ENCODE assay signal across 18 cellular contexts in genomic region chr1:224151117-224151516, GRCh38. TPM values are rescaled to one million over a fixed set of nuclear protein-coding genes. Genes with fewer than 3 reads are reported as not detected.
DNase-seq lines count a peak whose midpoint lies in the region; ATAC-seq and TF ChIP-seq lines count a peak whose summit lies in the region.
"Had no signal": no experiment of that assay in that cellular context is flagged by ENCODE, and none has a peak within 500 bp of the region (broad histone marks: within the 10 kb centered on the region; RNA-seq: fewer than 3 reads in every experiment).

No MANE protein-coding gene starts in this region.

- TF ChIP-seq CTCF in endodermal cell (conservative IDR thresholded peaks at IDR 0.05): no peak

- H3K4me3 ChIP-seq in endodermal cell (ENCODE audit: low read length): no peak overlapping the region
- H3K4me3 ChIP-seq: BLaER1 had no signal

- H3K36me3 ChIP-seq in endodermal cell (ENCODE audit: control insufficient read depth, insufficient read depth, low read length): peaks cover 26% of the 10 kb centered on the region

- no peaks in the 10 kb centered on the region for H3K27me3 Mint-ChIP-seq in activated naive CD4-positive, alpha-beta T cell treated with anti-CD3 and anti-CD28 coated beads, Interleukin-2, amount 50 U/mL, for 24 hours
- H3K27me3 Mint-ChIP-seq in T-helper 17 cell: no peaks in the 10 kb centered on the region
- no peaks in the 10 kb centered on the region for H3K27me3 Mint-ChIP-seq in activated naive CD8-positive, alpha-beta T cell treated with anti-CD3 and anti-CD28 coated beads, Interleukin-2, amount 50 U/mL, for 24 hours
- no peaks in the 10 kb centered on the region for H3K27me3 Mint-ChIP-seq in endodermal cell (ENCODE audit: insufficient read depth)

- no peaks in the 10 kb centered on the region for H3K27me3 ChIP-seq in endodermal cell (ENCODE audit: control insufficient read depth, insufficient read depth, low read length, poor library complexity, severe bottlenecking)
- H3K27me3 ChIP-seq: BLaER1 had no signal

- H3K27ac Mint-ChIP-seq in activated naive CD4-positive, alpha-beta T cell treated with anti-CD3 and anti-CD28 coated beads, Interleukin-2, amount 50 U/mL, for 24 hours: peak overlapping the region; percentile 6
- H3K27ac Mint-ChIP-seq in activated naive CD4-positive, alpha-beta T cell treated with anti-CD3 and anti-CD28 coated beads, Interleukin-2, amount 50 U/mL, for 72 hours: peak overlapping the region in 1 of 2 donors; percentile 32
- peak overlapping the region; percentile 83 for H3K27ac Mint-ChIP-seq in T-helper 17 cell
- peak overlapping the region; percentile 20 for H3K27ac Mint-ChIP-seq in activated naive CD8-positive, alpha-beta T cell treated with anti-CD3 and anti-CD28 coated beads, Interleukin-2, amount 50 U/mL, for 24 hours
- no peak overlapping the region for H3K27ac Mint-ChIP-seq in endodermal cell

- H3K36me3 Mint-ChIP-seq in activated naive CD4-positive, alpha-beta T cell treated with anti-CD3 and anti-CD28 coated beads, Interleukin-2, amount 50 U/mL, for 24 hours: peaks cover 8% of the 10 kb centered on the region
- H3K36me3 Mint-ChIP-seq in activated naive CD4-positive, alpha-beta T cell treated with anti-CD3 and anti-CD28 coated beads, Interleukin-2, amount 50 U/mL, for 72 hours: peaks cover 4 to 6% of the 10 kb centered on the region in 2 donors
- H3K36me3 Mint-ChIP-seq in T-helper 17 cell (ENCODE audit: low read depth) (peaks cover 11% of the 10 kb centered on the region), endodermal cell (ENCODE audit: low read depth) (peaks cover 45% of the 10 kb centered on the region)
- H3K36me3 Mint-ChIP-seq in activated naive CD8-positive, alpha-beta T cell treated with anti-CD3 and anti-CD28 coated beads, Interleukin-2, amount 50 U/mL, for 24 hours (ENCODE audit: low read depth): peaks cover 11% of the 10 kb centered on the region

- 95 to 100% methylated on average over 1 to 2 of the region's 3 CpGs for WGBS in endodermal cell (ENCODE audit: insufficient coverage in 1 of 2, insufficient read length in 1 of 2), 2 experiments

- no peaks in the 10 kb centered on the region for H3K9me3 Mint-ChIP-seq in activated naive CD4-positive, alpha-beta T cell treated with anti-CD3 and anti-CD28 coated beads, Interleukin-2, amount 50 U/mL, for 24 hours
- no peaks in the 10 kb centered on the region for H3K9me3 Mint-ChIP-seq in activated naive CD4-positive, alpha-beta T cell treated with anti-CD3 and anti-CD28 coated beads, Interleukin-2, amount 50 U/mL, for 72 hours
- H3K9me3 Mint-ChIP-seq in activated naive CD8-positive, alpha-beta T cell treated with anti-CD3 and anti-CD28 coated beads, Interleukin-2, amount 50 U/mL, for 24 hours: no peaks in the 10 kb centered on the region
- H3K9me3 Mint-ChIP-seq in endodermal cell: no peaks in the 10 kb centered on the region

- H3K27ac ChIP-seq in endodermal cell (ENCODE audit: low read depth, low read length): no peak overlapping the region
- H3K27ac ChIP-seq: BLaER1 had no signal

- TF ChIP-seq POLR2A in erythroblast (IDR thresholded peaks at IDR 0.05; ENCODE audit: low read length): no peak

- peaks cover 14% of the 10 kb centered on the region for H3K4me1 Mint-ChIP-seq in activated naive CD4-positive, alpha-beta T cell treated with anti-CD3 and anti-CD28 coated beads, Interleukin-2, amount 50 U/mL, for 24 hours
- H3K4me1 Mint-ChIP-seq in T-helper 17 cell: peaks cover 19% of the 10 kb centered on the region
- peaks cover 8% of the 10 kb centered on the region for H3K4me1 Mint-ChIP-seq in activated naive CD8-positive, alpha-beta T cell treated with anti-CD3 and anti-CD28 coated beads, Interleukin-2, amount 50 U/mL, for 24 hours
- H3K4me1 Mint-ChIP-seq in endodermal cell: no peaks in the 10 kb centered on the region

- H3K4me1 ChIP-seq in endodermal cell (ENCODE audit: control insufficient read depth, insufficient read depth, low read length): no peaks in the 10 kb centered on the region
- H3K4me1 ChIP-seq: BLaER1 had no signal

- no peaks in the 10 kb centered on the region for H3K9me3 ChIP-seq in T-helper 17 cell (ENCODE audit: control insufficient read depth, low read length, poor library complexity, severe bottlenecking)
- no peaks in the 10 kb centered on the region for H3K9me3 ChIP-seq in endodermal cell (ENCODE audit: control insufficient read depth, low read length)
- H3K9me3 ChIP-seq: BLaER1 had no signal

- H3K4me3 Mint-ChIP-seq in activated naive CD4-positive, alpha-beta T cell treated with anti-CD3 and anti-CD28 coated beads, Interleukin-2, amount 50 U/mL, for 24 hours: no peak overlapping the region
- no peak overlapping the region for H3K4me3 Mint-ChIP-seq in T-helper 17 cell
- no peak overlapping the region for H3K4me3 Mint-ChIP-seq in activated naive CD8-positive, alpha-beta T cell treated with anti-CD3 and anti-CD28 coated beads, Interleukin-2, amount 50 U/mL, for 24 hours
- no peak overlapping the region for H3K4me3 Mint-ChIP-seq in endodermal cell

- no peak for DNase-seq in activated naive CD4-positive, alpha-beta T cell treated with anti-CD3 and anti-CD28 coated beads, Interleukin-2, amount 50 U/mL, for 72 hours (ENCODE audit: low spot score in 2 of 2)
- no peak for DNase-seq in T-helper 17 cell
- DNase-seq in activated naive CD8-positive, alpha-beta T cell treated with anti-CD3 and anti-CD28 coated beads, Interleukin-2, amount 50 U/mL, for 24 hours: no peak
- no peak for DNase-seq in NOMO-1 treated with dmso at 0.1 percent for 144 hours (lab: John Stamatoyannopoulos, UW; ENCODE audit: unreplicated experiment)
- DNase-seq in erythroblast (lab: John Stamatoyannopoulos, UW): no peak
- DNase-seq in endodermal cell: no peak
- DNase-seq: DMS153; Kasumi-1; MM.1S; NCI-H1092 treated with DMSO at 0.1 percent for 48 hours; NCI-H1694; NCI-H345; NCI-H526 treated with DMSO at 0.1 percent for 48 hours; NK-92 treated with Interleukin-12 subunit alpha and Interleukin-12 subunit beta, amount 100 ng/mL, for 24 hours; OCI-M1; SIG-M5 had no signal

- no peak overlapping the region for H3K9ac ChIP-seq in endodermal cell (ENCODE audit: extremely low read depth, low read length, poor library complexity, severe bottlenecking)
- H3K9ac ChIP-seq: BLaER1 had no signal

- ATAC-seq in activated naive CD4-positive, alpha-beta T cell treated with anti-CD3 and anti-CD28 coated beads, Interleukin-2, amount 50 U/mL, for 72 hours: no peak
- ATAC-seq in T-helper 17 cell: no peak
- ATAC-seq in activated naive CD8-positive, alpha-beta T cell treated with anti-CD3 and anti-CD28 coated beads, Interleukin-2, amount 50 U/mL, for 24 hours: peak; percentile 40

RNA-seq across cellular contexts. Expression of gene DEGS1, which starts 31.9 kb away (rescaled TPM):
- 10 to 100 TPM; 10.5 to 38.3 TPM for total RNA-seq in activated naive CD4-positive, alpha-beta T cell treated with anti-CD3 and anti-CD28 coated beads, Interleukin-2, amount 50 U/mL, for 72 hours
- total RNA-seq in T-helper 17 cell: 10 to 100 TPM; 50.7 to 53.8 TPM
- total RNA-seq in endodermal cell: 10 to 100 TPM; 25.0 to 28.9 TPM
- 47.9 TPM for polyA plus RNA-seq in endodermal cell (2013, experiment 1 of 2)
- 44.7 TPM for polyA plus RNA-seq in endodermal cell (2013, experiment 2 of 2)

RNA-seq across cellular contexts. Expression of gene FBXO28, which starts 37.2 kb away (rescaled TPM):
- 10 to 100 TPM; 14.4 to 18.1 TPM for total RNA-seq in activated naive CD4-positive, alpha-beta T cell treated with anti-CD3 and anti-CD28 coated beads, Interleukin-2, amount 50 U/mL, for 72 hours
- 10 to 100 TPM; 22.2 to 30.5 TPM for total RNA-seq in T-helper 17 cell
- total RNA-seq in endodermal cell: 10 to 100 TPM; 33.2 to 40.1 TPM
- 24.4 TPM for polyA plus RNA-seq in endodermal cell (2013, experiment 1 of 2)
- 22.0 TPM for polyA plus RNA-seq in endodermal cell (2013, experiment 2 of 2)
